ENCODE assay signal across 16 cellular contexts in the genomic region with DNA sequence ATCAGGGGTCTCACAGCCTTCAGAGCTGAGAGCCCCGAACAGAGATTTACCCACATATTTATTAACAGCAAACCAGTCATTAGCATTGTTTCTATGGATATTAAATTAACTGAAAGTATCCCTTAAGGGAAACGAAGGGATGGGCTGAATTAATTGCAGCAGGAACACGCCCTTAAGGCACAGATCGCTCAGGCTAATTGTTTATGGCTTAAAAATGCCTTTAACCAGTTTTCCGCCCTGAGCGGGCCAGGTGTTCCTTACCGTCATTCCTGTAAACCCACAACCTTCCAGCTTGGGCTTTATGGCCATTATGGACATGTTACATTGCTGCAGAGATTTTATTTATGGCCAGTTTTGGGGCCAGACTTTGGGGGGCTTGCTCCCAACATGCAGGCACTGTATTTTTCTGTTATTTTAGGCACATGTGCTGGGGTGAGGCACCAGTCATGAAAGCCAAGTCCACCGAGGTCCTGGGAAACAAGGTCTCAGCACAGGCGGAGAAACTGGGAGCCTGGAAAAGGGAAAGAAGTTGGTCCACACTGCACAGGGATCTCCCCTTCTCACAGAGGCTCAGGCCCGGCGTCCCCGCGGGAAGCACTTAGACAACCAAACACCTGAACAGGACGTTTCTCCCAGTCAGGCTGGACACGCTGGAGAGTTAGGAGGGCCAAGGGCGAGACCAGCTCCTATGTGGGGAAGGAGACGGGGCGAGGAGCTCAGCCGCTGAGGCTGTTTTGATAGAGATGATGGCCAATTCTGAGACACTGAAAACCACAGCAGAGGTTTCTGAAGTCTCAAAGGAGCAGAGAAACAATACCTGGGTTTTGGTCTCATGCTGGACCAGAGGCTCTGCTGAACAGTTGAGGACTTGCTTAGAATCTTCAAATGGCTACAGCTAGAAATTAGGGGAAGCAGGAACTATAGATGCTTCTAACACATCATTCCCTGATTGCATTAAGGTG.
A peak's percentile ranks its signal among the peaks of the same experiment; 100 is the strongest.
DNase-seq lines count a peak whose midpoint lies in the region; ATAC-seq and TF ChIP-seq lines count a peak whose summit lies in the region.
"Had no signal": no experiment of that assay in that cellular context is flagged by ENCODE, and none has a peak within 500 bp of the region (broad histone marks: within the 10 kb centered on the region; RNA-seq: fewer than 3 reads in every experiment).

No MANE protein-coding gene starts in this region.

- no peak overlapping the region for H2BK5ac ChIP-seq in neuronal stem cell (ENCODE audit: low read length)

- H3K4me1 ChIP-seq in PC-9 (replicated peaks; ENCODE audit: insufficient read depth) (peaks cover 45% of the 10 kb centered on the region), neuronal stem cell (ENCODE audit: control insufficient read depth in 2 of 2, insufficient read depth in 1 of 2, low read depth in 1 of 2, low read length in 2 of 2) (peaks cover 8 to 11% of the 10 kb centered on the region in 2 donors)
- H3K4me1 ChIP-seq: A549 had no signal

- no peak overlapping the region for H3K27ac ChIP-seq in PC-9
- H3K27ac ChIP-seq in neuronal stem cell (replicated peaks; ENCODE audit: low read length), result no peak overlapping the region
- H3K27ac ChIP-seq: A549, GM23248 had no signal

- H4K91ac ChIP-seq in neuronal stem cell (ENCODE audit: low read depth, low read length, poor library complexity), result no peak overlapping the region

- no CpG with 5 or more reads among the region's 19 CpGs for WGBS in neuronal stem cell (ENCODE audit: extremely low coverage in 2 of 2, insufficient read length in 2 of 2, insufficient replicate concordance in 1 of 2), 2 donors

- H3K4me2 ChIP-seq in PC-9 (peak overlapping the region; percentile 55), neuronal stem cell (ENCODE audit: insufficient read depth, low read length, poor library complexity, severe bottlenecking) (no peak overlapping the region)
- H3K4me2 ChIP-seq: A549 had no signal

- H3K9me2 ChIP-seq in PC-9 (ENCODE audit: insufficient read depth), result no peaks in the 10 kb centered on the region

- H4K8ac ChIP-seq in neuronal stem cell (ENCODE audit: low read depth, low read length), result no peak overlapping the region

- H3K4me3 ChIP-seq in PC-9, result no peak overlapping the region
- H3K4me3 ChIP-seq in neuronal stem cell (ENCODE audit: low read length in 2 of 2), result no peak overlapping the region
- H3K4me3 ChIP-seq: A549, GM23248 had no signal

- no peak overlapping the region for H3K4ac ChIP-seq in neuronal stem cell (ENCODE audit: low read length)

- H3K9ac ChIP-seq in neuronal stem cell (ENCODE audit: low read depth, low read length, poor library complexity), result no peak overlapping the region
- H3K9ac ChIP-seq: GM23248 had no signal

- H3K36me3 ChIP-seq in PC-9 (ENCODE audit: low read depth) (no peaks in the 10 kb centered on the region), neuronal stem cell (replicated peaks in 1 of 2; ENCODE audit: control insufficient read depth in 2 of 2, insufficient read depth in 2 of 2, low read length in 2 of 2) (no peaks in the 10 kb centered on the region)
- H3K36me3 ChIP-seq: BE2C had no signal

- no peak overlapping the region for H3K14ac ChIP-seq in neuronal stem cell (ENCODE audit: low read length)

- H4K20me1 ChIP-seq in PC-9 (ENCODE audit: insufficient read depth), result no peaks in the 10 kb centered on the region

- no peak for TF ChIP-seq CTCF in PC-9 (conservative IDR thresholded peaks at IDR 0.05)

- DNase-seq in ELF-1 (ENCODE audit: low read depth, low spot score) (peak; percentile 53), PC-9 (no peak), islet precursor cell (peak; percentile 45), renal cortical epithelial cell (ENCODE audit: low read depth) (peak; percentile 6), GM03348 (ENCODE audit: low spot score) (no peak), neuronal stem cell (ENCODE audit: low spot score) (no peak)
- DNase-seq: BE2C; CD8-positive, alpha-beta T cell; COR-L47; DND-41; GF-D8; GM23248; IMR-90 had no signal

- intact Hi-C loops in PC-9 (cut with micrococcal nuclease; ENCODE audit: unreplicated experiment), result no loop called here

- H3F3A ChIP-seq in PC-9 (ENCODE audit: insufficient read depth, low read depth), result peaks cover 17% of the 10 kb centered on the region

- H2BK120ac ChIP-seq in neuronal stem cell (ENCODE audit: low read depth, low read length), result no peak overlapping the region

- POLR2A ChIA-PET in PC-9 (lab: Charles Lee; ENCODE audit: unreplicated experiment), result no interaction called here

- no peak overlapping the region for H3K18ac ChIP-seq in neuronal stem cell (ENCODE audit: low read length)

- no peak overlapping the region for H3K23ac ChIP-seq in neuronal stem cell (ENCODE audit: low read depth, low read length, poor library complexity)

- no peak overlapping the region for H2BK15ac ChIP-seq in neuronal stem cell (ENCODE audit: low read length)

- no peak for ATAC-seq in HG03520 (IDR thresholded peaks at IDR 0.05; ENCODE audit: unreplicated experiment)
- ATAC-seq: A549; CD8-positive, alpha-beta T cell; HCT116 had no signal

- CTCF ChIA-PET in PC-9 (lab: Charles Lee), result no interaction called here

- no peak overlapping the region for H2AFZ ChIP-seq in PC-9
- H2AFZ ChIP-seq in neuronal stem cell (ENCODE audit: low read length), result no peak overlapping the region
- H2AFZ ChIP-seq: GM23248 had no signal

- H3K79me1 ChIP-seq in neuronal stem cell (ENCODE audit: low read depth, low read length), result no peaks in the 10 kb centered on the region

- H3K27me3 ChIP-seq in PC-9 (ENCODE audit: insufficient read depth, low read depth), result no peaks in the 10 kb centered on the region
- H3K27me3 ChIP-seq in neuronal stem cell (ENCODE audit: control insufficient read depth in 3 of 3, insufficient read depth in 3 of 3, low read depth in 1 of 3, low read length in 3 of 3), result no peaks in the 10 kb centered on the region
- H3K27me3 ChIP-seq: BE2C had no signal

- H3K9me3 ChIP-seq in PC-9 (ENCODE audit: insufficient read depth, low read depth) (no peaks in the 10 kb centered on the region), neuronal stem cell (replicated peaks in 1 of 2; ENCODE audit: control insufficient read depth in 2 of 2, insufficient read depth in 1 of 2, low read depth in 1 of 2, low read length in 2 of 2) (peaks cover 0 to 2% of the 10 kb centered on the region in 2 donors)
- H3K9me3 ChIP-seq: A549, BE2C had no signal

- no TSS peak for BruUV-seq in PC-9 (replicated peaks; lab: Mats Ljungman, UMichigan)

- H3K79me2 ChIP-seq in PC-9 (ENCODE audit: low read depth), result no peaks in the 10 kb centered on the region

- H2AK5ac ChIP-seq in neuronal stem cell (ENCODE audit: low read depth, low read length), result no peak overlapping the region

- H2BK12ac ChIP-seq in neuronal stem cell (ENCODE audit: low read length), result no peak overlapping the region

Comparison
In these comparisons a context has a peak if more than half of its experiments do, and no peak if none do; other contexts are left out.
1. DNase-seq: peak in ELF-1 (single experiment), islet precursor cell (single experiment) and renal cortical epithelial cell (single experiment); none in PC-9 (0 of 2), GM03348 (single experiment) and neuronal stem cell (single experiment).